In the genomic region with DNA sequence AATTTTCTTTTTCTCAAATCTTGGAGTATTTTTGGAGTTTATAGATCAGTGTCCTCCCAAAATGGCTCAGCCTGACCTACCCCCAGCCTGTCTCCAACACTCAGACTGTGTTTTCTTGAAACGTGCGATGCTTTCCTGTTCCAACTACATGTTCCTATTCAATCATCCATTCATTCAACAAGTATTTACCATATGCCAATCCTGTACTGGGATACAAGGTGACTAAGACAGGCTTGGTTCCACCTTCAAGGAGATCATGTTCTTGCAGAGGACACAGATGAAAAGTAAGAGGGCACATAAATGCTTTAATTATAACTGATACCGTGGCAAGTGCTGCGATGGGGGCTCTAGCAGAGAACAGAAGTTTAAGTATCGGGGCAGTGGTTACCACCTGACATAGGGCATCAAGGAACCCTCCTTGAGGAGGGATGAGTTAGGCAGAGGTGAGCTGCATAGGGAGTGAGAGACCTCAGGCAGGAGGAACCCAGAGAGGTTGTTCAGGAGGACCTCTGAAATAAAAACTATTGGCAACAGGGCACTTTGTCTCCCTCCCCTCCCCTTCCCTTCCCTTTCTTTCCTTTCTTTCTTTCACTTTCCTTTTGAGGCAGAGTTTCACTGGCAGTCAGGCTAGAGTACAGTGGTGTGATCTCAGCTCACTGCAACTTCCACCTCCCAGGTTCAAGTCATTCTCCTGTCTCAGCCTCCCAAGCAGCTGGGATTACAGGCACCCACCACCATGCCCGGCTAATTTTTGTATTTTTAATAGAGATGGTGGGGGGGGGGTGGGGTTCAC, we compare ENCODE assay signal across 15 cellular contexts.
DNase-seq lines count a peak whose midpoint lies in the region; ATAC-seq and TF ChIP-seq lines count a peak whose summit lies in the region.
"Had no signal": no experiment of that assay in that cellular context is flagged by ENCODE, and none has a peak within 500 bp of the region (broad histone marks: within the 10 kb centered on the region; RNA-seq: fewer than 3 reads in every experiment).

No MANE protein-coding gene starts in this region.

- ATAC-seq in GM18868 (IDR thresholded peaks at IDR 0.05; ENCODE audit: unreplicated experiment) = peak; percentile 50
- ATAC-seq in GM21528 (IDR thresholded peaks at IDR 0.05; ENCODE audit: low FRiP score, unreplicated experiment) = peak; percentile 60
- ATAC-seq in HG03442 (IDR thresholded peaks at IDR 0.05; ENCODE audit: unreplicated experiment) = peak; percentile 41
- ATAC-seq in activated T-cell treated with anti-CD3 and anti-CD28 coated beads, Interleukin-2, amount 50 U/mL, for 4 hours = no peak
- ATAC-seq: activated T-cell treated with anti-CD3 and anti-CD28 coated beads, Interleukin-2, amount 50 U/mL, for 72 hours; effector memory CD8-positive, alpha-beta T cell had no signal

- no peaks in the 10 kb centered on the region for H3K79me2 ChIP-seq in osteoblast (ENCODE audit: insufficient read depth, low read length)

- no peaks in the 10 kb centered on the region for H3K4me1 ChIP-seq in osteoblast (ENCODE audit: insufficient read depth, low read length)

- no peak overlapping the region for H2AFZ ChIP-seq in osteoblast (ENCODE audit: low read length)

- H3K27me3 Mint-ChIP-seq in activated CD4-positive, alpha-beta memory T cell treated with anti-CD3 and anti-CD28 coated beads, Interleukin-2, amount 10 ng/mL, durations not matched to agents 7 days and 5 days = no peaks in the 10 kb centered on the region
- peaks cover 8% of the 10 kb centered on the region for H3K27me3 Mint-ChIP-seq in activated T-cell treated with anti-CD3 and anti-CD28 coated beads, Interleukin-2, amount 50 U/mL, for 4 hours (ENCODE audit: low read depth)

- no peaks in the 10 kb centered on the region for H4K20me1 ChIP-seq in osteoblast (ENCODE audit: insufficient read depth, low read length)

- H3K9me3 ChIP-seq in osteoblast (ENCODE audit: low read depth, low read length) = no peaks in the 10 kb centered on the region
- H3K9me3 ChIP-seq: left ventricle myocardium inferior, suprapubic skin had no signal

- no peak overlapping the region for H3K4me3 ChIP-seq in osteoblast (ENCODE audit: insufficient read depth, low read length)
- H3K4me3 ChIP-seq: suprapubic skin had no signal

- DNase-seq in kidney tubule cell (ENCODE audit: low spot score) = peak; percentile 14
- no peak for DNase-seq in activated CD4-positive, alpha-beta memory T cell treated with anti-CD3 and anti-CD28 coated beads, Interleukin-2, amount 10 ng/mL, durations not matched to agents 7 days and 5 days
- no peak for DNase-seq in osteoblast (ENCODE audit: insufficient read length, low spot score, missing footprints)
- DNase-seq in hypothalamus (lab: John Stamatoyannopoulos, UW) = no peak
- no peak for DNase-seq in activated T-cell treated with anti-CD3 and anti-CD28 coated beads, Interleukin-2, amount 50 U/mL, for 4 hours
- DNase-seq: activated T-cell treated with anti-CD3 and anti-CD28 coated beads, Interleukin-2, amount 50 U/mL, for 72 hours; effector memory CD8-positive, alpha-beta T cell; NCI-H1417 treated with DMSO at 0.1 percent for 48 hours; NCI-H526 had no signal

- POLR2A ChIA-PET in activated CD4-positive, alpha-beta memory T cell treated with anti-CD3 and anti-CD28 coated beads, Interleukin-2, amount 10 ng/mL, durations not matched to agents 7 days and 5 days (lab: Charles Lee) = no interaction called here

- H3K36me3 Mint-ChIP-seq in activated CD4-positive, alpha-beta memory T cell treated with anti-CD3 and anti-CD28 coated beads, Interleukin-2, amount 10 ng/mL, durations not matched to agents 7 days and 5 days (ENCODE audit: low read depth) = no peaks in the 10 kb centered on the region
- H3K36me3 Mint-ChIP-seq in activated T-cell treated with anti-CD3 and anti-CD28 coated beads, Interleukin-2, amount 50 U/mL, for 4 hours (ENCODE audit: insufficient read depth) = no peaks in the 10 kb centered on the region

- no peaks in the 10 kb centered on the region for H3K36me3 ChIP-seq in osteoblast (ENCODE audit: insufficient read depth, low read length)
- H3K36me3 ChIP-seq: left ventricle myocardium inferior, suprapubic skin had no signal

- no peak overlapping the region for H3K4me3 Mint-ChIP-seq in activated CD4-positive, alpha-beta memory T cell treated with anti-CD3 and anti-CD28 coated beads, Interleukin-2, amount 10 ng/mL, durations not matched to agents 7 days and 5 days
- H3K4me3 Mint-ChIP-seq in activated T-cell treated with anti-CD3 and anti-CD28 coated beads, Interleukin-2, amount 50 U/mL, for 4 hours = no peak overlapping the region
- H3K4me3 Mint-ChIP-seq: activated T-cell treated with anti-CD3 and anti-CD28 coated beads, Interleukin-2, amount 50 U/mL, for 72 hours; effector memory CD8-positive, alpha-beta T cell; nephron had no signal

- no peaks in the 10 kb centered on the region for H3K27me3 ChIP-seq in osteoblast (ENCODE audit: insufficient read depth, low read length)
- H3K27me3 ChIP-seq: suprapubic skin had no signal

- H3K27ac ChIP-seq in osteoblast (ENCODE audit: low read depth, low read length) = no peak overlapping the region
- H3K27ac ChIP-seq: suprapubic skin had no signal

- TF ChIP-seq CTCF in osteoblast (IDR thresholded peaks at IDR 0.05; ENCODE audit: extremely low read depth, low read depth, low read length) = no peak

- H3K9me3 Mint-ChIP-seq in activated CD4-positive, alpha-beta memory T cell treated with anti-CD3 and anti-CD28 coated beads, Interleukin-2, amount 10 ng/mL, durations not matched to agents 7 days and 5 days = no peaks in the 10 kb centered on the region
- no peaks in the 10 kb centered on the region for H3K9me3 Mint-ChIP-seq in activated T-cell treated with anti-CD3 and anti-CD28 coated beads, Interleukin-2, amount 50 U/mL, for 4 hours
- H3K9me3 Mint-ChIP-seq: activated T-cell treated with anti-CD3 and anti-CD28 coated beads, Interleukin-2, amount 50 U/mL, for 72 hours; effector memory CD8-positive, alpha-beta T cell; nephron had no signal

- no peak overlapping the region for H3K27ac Mint-ChIP-seq in activated CD4-positive, alpha-beta memory T cell treated with anti-CD3 and anti-CD28 coated beads, Interleukin-2, amount 10 ng/mL, durations not matched to agents 7 days and 5 days
- H3K27ac Mint-ChIP-seq: activated T-cell treated with anti-CD3 and anti-CD28 coated beads, Interleukin-2, amount 50 U/mL, for 72 hours; effector memory CD8-positive, alpha-beta T cell had no signal

- H3K4me2 ChIP-seq in osteoblast (ENCODE audit: insufficient read depth, low read length) = no peak overlapping the region

- H3K4me1 Mint-ChIP-seq in activated CD4-positive, alpha-beta memory T cell treated with anti-CD3 and anti-CD28 coated beads, Interleukin-2, amount 10 ng/mL, durations not matched to agents 7 days and 5 days = peaks cover 8% of the 10 kb centered on the region
- H3K4me1 Mint-ChIP-seq in activated T-cell treated with anti-CD3 and anti-CD28 coated beads, Interleukin-2, amount 50 U/mL, for 4 hours (ENCODE audit: low read depth) = peaks cover 3% of the 10 kb centered on the region

- CTCF ChIA-PET in activated CD4-positive, alpha-beta memory T cell treated with anti-CD3 and anti-CD28 coated beads, Interleukin-2, amount 10 ng/mL, durations not matched to agents 7 days and 5 days (lab: Charles Lee) = no interaction called here

Comparison
In these comparisons a context has a peak if more than half of its experiments do, and no peak if none do; other contexts are left out.
1. ATAC-seq: peak in GM18868 (single experiment), GM21528 (single experiment) and HG03442 (single experiment); none in activated T-cell treated with anti-CD3 and anti-CD28 coated beads, Interleukin-2, amount 50 U/mL, for 4 hours (0 of 2).